ENCODE assay signal across 9 cellular contexts in genomic region chr11:31240340-31240904, GRCh38.
A peak's percentile ranks its signal among the peaks of the same experiment; 100 is the strongest.
DNase-seq lines count a peak whose midpoint lies in the region; ATAC-seq and TF ChIP-seq lines count a peak whose summit lies in the region.
"Had no signal": no experiment of that assay in that cellular context is flagged by ENCODE, and none has a peak within 500 bp of the region (broad histone marks: within the 10 kb centered on the region; RNA-seq: fewer than 3 reads in every experiment).

No MANE protein-coding gene starts in this region.

- TF ChIP-seq RAD21 in IMR-90 (IDR thresholded peaks at IDR 0.05; ENCODE audit: low read length): peak; percentile 43; the same call in 1 of the 2 replicates

- H2AK5ac ChIP-seq in IMR-90 (ENCODE audit: low read depth, low read length) (no peak overlapping the region), neuronal stem cell (ENCODE audit: low read depth, low read length) (no peak overlapping the region)

- no peak overlapping the region for H2BK5ac ChIP-seq in IMR-90 (ENCODE audit: low read depth, low read length, poor library complexity, severe bottlenecking)
- no peak overlapping the region for H2BK5ac ChIP-seq in neuronal stem cell (ENCODE audit: low read length)

- no peak overlapping the region for H4K8ac ChIP-seq in IMR-90 (ENCODE audit: low read depth in 2 of 2, low read length in 2 of 2)
- H4K8ac ChIP-seq in neuronal stem cell (ENCODE audit: low read depth, low read length): no peak overlapping the region

- DNase-seq in NCI-H510A treated with DMSO at 0.1 percent for 48 hours (lab: John Stamatoyannopoulos, UW) (peak; percentile 1), NCI-H510A (lab: John Stamatoyannopoulos, UW) (no peak), IMR-90 (peak; percentile 33), OCI-M1 (lab: John Stamatoyannopoulos, UW) (peak; percentile 77), dermis microvascular lymphatic vessel endothelial cell (ENCODE audit: low read depth in 2 of 2) (peak; percentile 28 to 59), neuronal stem cell (ENCODE audit: low spot score) (peak; percentile 50)

- in situ Hi-C loops in IMR-90 (cut with MboI; ENCODE audit: low sequenced_read_pairs): loop anchor here (25.0 kb wide), 1 partner anchor 922 kb away; no protein-coding TSS in a partner anchor

- H3K4me2 ChIP-seq in IMR-90 (ENCODE audit: low read depth, low read length) (no peak overlapping the region), neuronal stem cell (ENCODE audit: insufficient read depth, low read length, poor library complexity, severe bottlenecking) (no peak overlapping the region)
- H3K4me2 ChIP-seq: BLaER1 treated with 17β-estradiol and CSF1 and Interleukin-3, amounts not matched to agents 10 nM and 100 nM had no signal

- no TSS peak for BruUV-seq in IMR-90 (replicated peaks; lab: Mats Ljungman, UMichigan)

- H3K9ac ChIP-seq in IMR-90 (ENCODE audit: low read depth, low read length) (no peak overlapping the region), neuronal stem cell (ENCODE audit: low read depth, low read length, poor library complexity) (no peak overlapping the region)
- H3K9ac ChIP-seq: BLaER1 treated with 17β-estradiol and CSF1 and Interleukin-3, amounts not matched to agents 10 nM and 100 nM had no signal

- H3K79me1 ChIP-seq in IMR-90 (ENCODE audit: low read depth in 1 of 2, low read length in 2 of 2): no peaks in the 10 kb centered on the region
- H3K79me1 ChIP-seq in neuronal stem cell (ENCODE audit: low read depth, low read length): no peaks in the 10 kb centered on the region

- no peak overlapping the region for H3K18ac ChIP-seq in IMR-90 (ENCODE audit: low read depth, low read length)
- no peak overlapping the region for H3K18ac ChIP-seq in neuronal stem cell (ENCODE audit: low read length)

- dilution Hi-C loops in IMR-90 (cut with HindIII; ENCODE audit: low sequenced_read_pairs, unreplicated experiment): no loop called here

- no peaks in the 10 kb centered on the region for H3K4me1 ChIP-seq in IMR-90 (ENCODE audit: control insufficient read depth, insufficient read depth, low read length)
- H3K4me1 ChIP-seq in neuronal stem cell (ENCODE audit: control insufficient read depth in 2 of 2, insufficient read depth in 1 of 2, low read depth in 1 of 2, low read length in 2 of 2): peaks cover 4 to 51% of the 10 kb centered on the region in 2 donors
- H3K4me1 ChIP-seq: BLaER1 treated with 17β-estradiol and CSF1 and Interleukin-3, amounts not matched to agents 10 nM and 100 nM had no signal

- POLR2A ChIA-PET in IMR-90 (lab: Charles Lee; ENCODE audit: unreplicated experiment): no interaction called here

- H2AFZ ChIP-seq in IMR-90 (replicated peaks; ENCODE audit: low read length, poor library complexity) (no peak overlapping the region), neuronal stem cell (ENCODE audit: low read length) (peak overlapping the region; percentile 80)

- TF ChIP-seq CTCF in IMR-90 (conservative IDR thresholded peaks at IDR 0.05; ENCODE audit: low read depth, low read length): peak; percentile 45

- no peaks in the 10 kb centered on the region for H3K9me3 ChIP-seq in IMR-90 (ENCODE audit: control insufficient read depth, insufficient read depth, low read length)
- no peaks in the 10 kb centered on the region for H3K9me3 ChIP-seq in neuronal stem cell (replicated peaks in 1 of 2; ENCODE audit: control insufficient read depth in 2 of 2, insufficient read depth in 1 of 2, low read depth in 1 of 2, low read length in 2 of 2)
- H3K9me3 ChIP-seq: BLaER1 treated with 17β-estradiol and CSF1 and Interleukin-3, amounts not matched to agents 10 nM and 100 nM had no signal

- H3K14ac ChIP-seq in IMR-90 (replicated peaks; ENCODE audit: low read depth, low read length) (no peak overlapping the region), neuronal stem cell (ENCODE audit: low read length) (no peak overlapping the region)

- no peak overlapping the region for H4K5ac ChIP-seq in IMR-90 (ENCODE audit: low read depth, low read length)

- no peak overlapping the region for H3K4me3 ChIP-seq in IMR-90 (ENCODE audit: insufficient read depth, low read depth, low read length)
- no peak overlapping the region for H3K4me3 ChIP-seq in neuronal stem cell (ENCODE audit: low read length in 2 of 2)
- H3K4me3 ChIP-seq: BLaER1 treated with 17β-estradiol and CSF1 and Interleukin-3, amounts not matched to agents 10 nM and 100 nM had no signal

- no peak overlapping the region for H3K23ac ChIP-seq in IMR-90 (ENCODE audit: low read depth, low read length)
- H3K23ac ChIP-seq in neuronal stem cell (ENCODE audit: low read depth, low read length, poor library complexity): no peak overlapping the region

- H2AK9ac ChIP-seq in IMR-90 (replicated peaks; ENCODE audit: low read depth, low read length, poor library complexity): no peak overlapping the region

- no peak overlapping the region for H2BK20ac ChIP-seq in IMR-90 (ENCODE audit: low read depth, low read length)

- H3K4ac ChIP-seq in IMR-90 (ENCODE audit: low read depth, low read length) (no peak overlapping the region), neuronal stem cell (ENCODE audit: low read length) (no peak overlapping the region)

- no CpG with 5 or more reads among the region's 5 CpGs for WGBS in IMR-90 (ENCODE audit: extremely low coverage in 2 of 2, insufficient read length in 1 of 2), 2 experiments
- WGBS in neuronal stem cell (ENCODE audit: extremely low coverage in 2 of 2, insufficient read length in 2 of 2, insufficient replicate concordance in 1 of 2), 2 donors: no CpG with 5 or more reads among the region's 5 CpGs

- H3K36me3 ChIP-seq in IMR-90 (ENCODE audit: control insufficient read depth, insufficient read depth, low read length) (no peaks in the 10 kb centered on the region), neuronal stem cell (replicated peaks in 1 of 2; ENCODE audit: control insufficient read depth in 2 of 2, insufficient read depth in 2 of 2, low read length in 2 of 2) (no peaks in the 10 kb centered on the region)
- H3K36me3 ChIP-seq: BLaER1 treated with 17β-estradiol and CSF1 and Interleukin-3, amounts not matched to agents 10 nM and 100 nM had no signal

- H3K27ac ChIP-seq in IMR-90 (ENCODE audit: insufficient read depth, low read length) (no peak overlapping the region), neuronal stem cell (replicated peaks; ENCODE audit: low read length) (no peak overlapping the region)
- H3K27ac ChIP-seq: BLaER1 treated with 17β-estradiol and CSF1 and Interleukin-3, amounts not matched to agents 10 nM and 100 nM had no signal

- no peak for TF ChIP-seq POLR2A in IMR-90 (IDR thresholded peaks at IDR 0.05; ENCODE audit: low read depth, low read length)

- H3K56ac ChIP-seq in IMR-90 (ENCODE audit: extremely low read depth, insufficient read depth, low read length): no peak overlapping the region

- no peak; the same call in 1 of the 2 replicates for ATAC-seq in IMR-90 (ENCODE audit: low read depth)
- ATAC-seq in GM21360 (IDR thresholded peaks at IDR 0.05; ENCODE audit: unreplicated experiment): no peak
- ATAC-seq in HG03571 (IDR thresholded peaks at IDR 0.05; ENCODE audit: unreplicated experiment): no peak

- H4K20me1 ChIP-seq in IMR-90 (ENCODE audit: insufficient read depth, low read length): no peaks in the 10 kb centered on the region
- H4K20me1 ChIP-seq: BLaER1 treated with 17β-estradiol and CSF1 and Interleukin-3, amounts not matched to agents 10 nM and 100 nM had no signal

- H3K27me3 ChIP-seq in IMR-90 (ENCODE audit: control insufficient read depth, insufficient read depth, low read length) (no peaks in the 10 kb centered on the region), neuronal stem cell (ENCODE audit: control insufficient read depth in 3 of 3, insufficient read depth in 3 of 3, low read depth in 1 of 3, low read length in 3 of 3) (no peaks in the 10 kb centered on the region)
- H3K27me3 ChIP-seq: BLaER1 treated with 17β-estradiol and CSF1 and Interleukin-3, amounts not matched to agents 10 nM and 100 nM had no signal

- CTCF ChIA-PET in IMR-90 (lab: Yijun Ruan, JAX): interaction anchor here (0.7 to 1.2 kb wide), 2 partner anchors 10 to 12 kb away, joined by 3 to 4 read pairs; no protein-coding TSS in a partner anchor

- H2BK120ac ChIP-seq in IMR-90 (ENCODE audit: low read depth, low read length) (no peak overlapping the region), neuronal stem cell (ENCODE audit: low read depth, low read length) (no peak overlapping the region)

- intact Hi-C loops in IMR-90 (cut with micrococcal nuclease): loop anchor here (1.0 kb wide), 2 partner anchors 718 to 936 kb away; no protein-coding TSS in a partner anchor

- H2BK15ac ChIP-seq in IMR-90 (ENCODE audit: low read depth, low read length) (no peak overlapping the region), neuronal stem cell (ENCODE audit: low read length) (no peak overlapping the region)

- no peaks in the 10 kb centered on the region for H3K9me1 ChIP-seq in IMR-90 (ENCODE audit: insufficient read depth, low read length)

- no peak overlapping the region for H2BK12ac ChIP-seq in neuronal stem cell (ENCODE audit: low read length)

- H4K91ac ChIP-seq in IMR-90 (ENCODE audit: insufficient read depth, low read depth, low read length) (no peak overlapping the region), neuronal stem cell (ENCODE audit: low read depth, low read length, poor library complexity) (no peak overlapping the region)

TF ChIP-seq in IMR-90, 13 proteins besides CTCF, POLR2A, EP300 and RAD21:
- TF ChIP-seq NFE2L2 (IDR thresholded peaks at IDR 0.05; ENCODE audit: low read depth, low read length) (no peak), RCOR1 (IDR thresholded peaks at IDR 0.05; ENCODE audit: insufficient replicate concordance, low read length) (no peak), CEBPB (IDR thresholded peaks at IDR 0.05; ENCODE audit: low read depth, low read length) (no peak), USF2 (IDR thresholded peaks at IDR 0.05; ENCODE audit: low read depth, low read length) (no peak), SMC3 (IDR thresholded peaks at IDR 0.05; ENCODE audit: low read depth, low read length) (peak; percentile 22; the same call in 1 of the 2 replicates)
